ENCODE assay signal across 9 cellular contexts in the genomic region with DNA sequence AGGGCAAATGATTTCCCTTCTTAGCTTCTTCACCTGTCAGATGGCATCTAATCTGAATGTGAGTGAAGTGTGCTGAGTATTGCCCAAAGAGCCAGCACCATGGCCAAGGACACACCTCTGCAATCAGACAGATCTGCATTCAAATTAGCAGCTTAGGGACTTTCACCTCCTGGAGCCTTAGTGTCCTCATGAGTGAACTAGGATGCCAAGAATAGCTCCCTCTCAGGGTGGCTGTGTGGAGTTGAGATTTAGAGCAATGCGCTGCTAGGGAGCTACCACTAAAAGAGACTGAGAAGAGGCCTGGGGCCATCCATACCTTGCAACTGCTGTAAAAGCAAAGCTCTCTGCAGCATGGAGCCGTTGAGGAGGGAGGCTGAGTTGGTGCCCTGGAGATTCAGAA. TPM values are rescaled to one million over a fixed set of nuclear protein-coding genes. Genes with fewer than 3 reads are reported as not detected.
A peak's percentile ranks its signal among the peaks of the same experiment; 100 is the strongest.
DNase-seq lines count a peak whose midpoint lies in the region; ATAC-seq and TF ChIP-seq lines count a peak whose summit lies in the region.
"Had no signal": no experiment of that assay in that cellular context is flagged by ENCODE, and none has a peak within 500 bp of the region (broad histone marks: within the 10 kb centered on the region; RNA-seq: fewer than 3 reads in every experiment).

No MANE protein-coding gene starts in this region.

- no peak for ATAC-seq in stimulated activated naive CD8-positive, alpha-beta T cell treated with anti-CD3 and anti-CD28 coated beads, Interleukin-15, Interleukin-2, amounts not matched to agents 100 U/mL and 50 U/mL, for 24 hours
- no peak for ATAC-seq in HG03159 (IDR thresholded peaks at IDR 0.05; ENCODE audit: unreplicated experiment)
- ATAC-seq in HG02759 (IDR thresholded peaks at IDR 0.05; ENCODE audit: unreplicated experiment), result no peak

- TF ChIP-seq CTCF in fibroblast of the aortic adventitia (IDR thresholded peaks at IDR 0.05; ENCODE audit: insufficient read depth, low read length) (no peak), type B pancreatic cell (conservative IDR thresholded peaks at IDR 0.05) (no peak)

- H3K4me3 Mint-ChIP-seq in stimulated activated naive CD8-positive, alpha-beta T cell treated with anti-CD3 and anti-CD28 coated beads, Interleukin-15, Interleukin-2, amounts not matched to agents 100 ng/mL and 50 ng/mL, for 24 hours, result peak overlapping the region; percentile 96
- peak overlapping the region; percentile 99 for H3K4me3 Mint-ChIP-seq in activated CD4-positive, alpha-beta memory T cell treated with anti-CD3 and anti-CD28 coated beads for 36 hours
- H3K4me3 Mint-ChIP-seq in type B pancreatic cell, result peak overlapping the region; percentile 99

- H3K27ac Mint-ChIP-seq in stimulated activated naive CD8-positive, alpha-beta T cell treated with anti-CD3 and anti-CD28 coated beads, Interleukin-15, Interleukin-2, amounts not matched to agents 100 ng/mL and 50 ng/mL, for 24 hours, result peak overlapping the region; percentile 42
- no peak overlapping the region for H3K27ac Mint-ChIP-seq in activated CD4-positive, alpha-beta memory T cell treated with anti-CD3 and anti-CD28 coated beads for 36 hours
- H3K27ac Mint-ChIP-seq in type B pancreatic cell, result no peak overlapping the region

- peaks cover 31% of the 10 kb centered on the region for H3K36me3 Mint-ChIP-seq in stimulated activated naive CD8-positive, alpha-beta T cell treated with anti-CD3 and anti-CD28 coated beads, Interleukin-15, Interleukin-2, amounts not matched to agents 100 ng/mL and 50 ng/mL, for 24 hours (ENCODE audit: low read depth)
- peaks cover 24% of the 10 kb centered on the region for H3K36me3 Mint-ChIP-seq in activated CD4-positive, alpha-beta memory T cell treated with anti-CD3 and anti-CD28 coated beads for 36 hours
- H3K36me3 Mint-ChIP-seq in type B pancreatic cell, result peaks cover 13% of the 10 kb centered on the region

- CTCF ChIA-PET in activated CD4-positive, alpha-beta memory T cell treated with anti-CD3 and anti-CD28 coated beads for 36 hours (lab: Charles Lee), result interaction anchor here (1.3 to 2.3 kb wide), 9 partner anchors 10 to 151 kb away, joined by 3 to 9 read pairs (median 5); partner anchors contain the start of gene DNM1

- POLR2A ChIA-PET in activated CD4-positive, alpha-beta memory T cell treated with anti-CD3 and anti-CD28 coated beads for 36 hours (lab: Charles Lee), result interaction anchor here (4.0 kb wide), 1 partner anchor 29 kb away, joined by 19 read pairs; the partner anchor contains the start of gene BBLN

- peaks cover 39% of the 10 kb centered on the region for H3K4me1 Mint-ChIP-seq in stimulated activated naive CD8-positive, alpha-beta T cell treated with anti-CD3 and anti-CD28 coated beads, Interleukin-15, Interleukin-2, amounts not matched to agents 100 ng/mL and 50 ng/mL, for 24 hours (ENCODE audit: low read depth)
- H3K4me1 Mint-ChIP-seq in activated CD4-positive, alpha-beta memory T cell treated with anti-CD3 and anti-CD28 coated beads for 36 hours (ENCODE audit: low read depth), result peaks cover 33% of the 10 kb centered on the region
- H3K4me1 Mint-ChIP-seq in type B pancreatic cell (ENCODE audit: unreplicated experiment), result peaks cover 6% of the 10 kb centered on the region

- no peaks in the 10 kb centered on the region for H3K27me3 Mint-ChIP-seq in stimulated activated naive CD8-positive, alpha-beta T cell treated with anti-CD3 and anti-CD28 coated beads, Interleukin-15, Interleukin-2, amounts not matched to agents 100 ng/mL and 50 ng/mL, for 24 hours
- no peaks in the 10 kb centered on the region for H3K27me3 Mint-ChIP-seq in activated CD4-positive, alpha-beta memory T cell treated with anti-CD3 and anti-CD28 coated beads for 36 hours
- H3K27me3 Mint-ChIP-seq in type B pancreatic cell, result no peaks in the 10 kb centered on the region

- no peaks in the 10 kb centered on the region for H3K9me3 Mint-ChIP-seq in stimulated activated naive CD8-positive, alpha-beta T cell treated with anti-CD3 and anti-CD28 coated beads, Interleukin-15, Interleukin-2, amounts not matched to agents 100 ng/mL and 50 ng/mL, for 24 hours
- no peaks in the 10 kb centered on the region for H3K9me3 Mint-ChIP-seq in activated CD4-positive, alpha-beta memory T cell treated with anti-CD3 and anti-CD28 coated beads for 36 hours
- H3K9me3 Mint-ChIP-seq in type B pancreatic cell, result no peaks in the 10 kb centered on the region

- no peak for DNase-seq in stimulated activated naive CD8-positive, alpha-beta T cell treated with anti-CD3 and anti-CD28 coated beads, Interleukin-15, Interleukin-2, amounts not matched to agents 100 U/mL and 50 U/mL, for 24 hours
- no peak for DNase-seq in activated CD4-positive, alpha-beta memory T cell treated with anti-CD3 and anti-CD28 coated beads for 36 hours
- DNase-seq in fibroblast of the aortic adventitia (ENCODE audit: low read depth) (no peak), type B pancreatic cell (ENCODE audit: extremely low spot score, unreplicated experiment) (no peak)
- no peak for DNase-seq in stimulated activated naive CD4-positive, alpha-beta T cell treated with Interleukin-2 at 50 U/mL for 16 hours (lab: John Stamatoyannopoulos, UW)
- DNase-seq: NCI-H2081 treated with DMSO at 0.1 percent for 48 hours had no signal

- intact Hi-C loops in activated CD4-positive, alpha-beta memory T cell treated with anti-CD3 and anti-CD28 coated beads for 36 hours (cut with micrococcal nuclease), result loop anchor here (5.0 to 10.0 kb wide), 3 partner anchors 63 to 87 kb away; partner anchors contain the start of genes GOLGA2, PTGES2 and SWI5

- peak overlapping the region; percentile 86 for H3K4me3 ChIP-seq in fibroblast of the aortic adventitia (ENCODE audit: low read depth, low read length)

RNA-seq across cellular contexts. Expression of gene CIZ1, which starts 1.4 kb away (rescaled TPM):
- 100 to 1,000 TPM in 1 of 2 experiments, 10 to 100 TPM in 1; 95.4 to 105 TPM for total RNA-seq in activated CD4-positive, alpha-beta memory T cell treated with anti-CD3 and anti-CD28 coated beads for 36 hours
- total RNA-seq in fibroblast of the aortic adventitia (ENCODE audit: low replicate concordance) (47.8 and 49.6 TPM in 2 replicates), type B pancreatic cell (ENCODE audit: low replicate concordance) (141 and 186 TPM in 2 replicates)

RNA-seq across cellular contexts. Expression of gene DNM1, which starts 13.2 kb away (rescaled TPM):
- total RNA-seq in activated CD4-positive, alpha-beta memory T cell treated with anti-CD3 and anti-CD28 coated beads for 36 hours, result 1 to 10 TPM in 1 of 2 experiments, under 1 TPM in 1; 0.63 to 1.1 TPM
- total RNA-seq in fibroblast of the aortic adventitia (ENCODE audit: low replicate concordance) (28.0 and 57.4 TPM in 2 replicates), type B pancreatic cell (ENCODE audit: low replicate concordance) (16.3 and 112 TPM in 2 replicates)

RNA-seq across cellular contexts. Expression of gene BBLN, which starts 29.9 kb away (rescaled TPM):
- 10 to 100 TPM; 86.9 to 90.1 TPM for total RNA-seq in activated CD4-positive, alpha-beta memory T cell treated with anti-CD3 and anti-CD28 coated beads for 36 hours
- total RNA-seq in fibroblast of the aortic adventitia (ENCODE audit: low replicate concordance) (37.4 and 63.4 TPM in 2 replicates), type B pancreatic cell (ENCODE audit: low replicate concordance) (108 and 150 TPM in 2 replicates)

RNA-seq across cellular contexts. Expression of gene LCN2, which starts 40.8 kb away (rescaled TPM):
- total RNA-seq in activated CD4-positive, alpha-beta memory T cell treated with anti-CD3 and anti-CD28 coated beads for 36 hours, result not detected
- total RNA-seq in fibroblast of the aortic adventitia (ENCODE audit: low replicate concordance) (not detected in 2 replicates), type B pancreatic cell (ENCODE audit: low replicate concordance) (10.7 and 12.4 TPM in 2 replicates)
